In the genomic region with DNA sequence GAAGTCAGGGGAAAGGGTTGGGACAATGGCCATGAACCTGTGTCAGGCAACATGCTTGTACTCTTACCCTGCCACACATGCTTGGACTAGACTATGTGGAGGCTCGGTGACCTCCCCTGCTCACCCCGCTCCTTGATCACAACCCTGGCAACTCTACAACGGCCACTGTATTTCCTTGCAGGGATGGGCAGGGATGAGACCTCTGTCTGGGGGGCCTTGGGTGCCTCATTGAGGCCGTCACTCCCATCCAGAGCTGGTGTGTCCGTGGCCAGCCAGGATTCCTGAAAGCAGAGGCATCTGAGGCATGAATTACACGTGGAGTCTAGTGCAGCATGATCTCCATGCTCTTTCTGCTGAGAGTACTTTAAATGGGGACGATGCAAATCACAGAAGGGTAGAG, we compare ENCODE assay signal across 10 cellular contexts. TPM values are rescaled to one million over a fixed set of nuclear protein-coding genes. Genes with fewer than 3 reads are reported as not detected.
A peak's percentile ranks its signal among the peaks of the same experiment; 100 is the strongest.
DNase-seq lines count a peak whose midpoint lies in the region; ATAC-seq and TF ChIP-seq lines count a peak whose summit lies in the region.
"Had no signal": no experiment of that assay in that cellular context is flagged by ENCODE, and none has a peak within 500 bp of the region (broad histone marks: within the 10 kb centered on the region; RNA-seq: fewer than 3 reads in every experiment).

No MANE protein-coding gene starts in this region.

- H3K4me1 ChIP-seq in HEK293 (ENCODE audit: control insufficient read depth, insufficient read depth, low read length) = 0 out of 2 replicates have a peak, but pooled peaks cover 2% of the 10 kb centered on the region
- H3K4me1 ChIP-seq in hepatocyte (ENCODE audit: insufficient read depth) = peaks cover 7% of the 10 kb centered on the region

- H3K4me1 Mint-ChIP-seq in activated CD4-positive, alpha-beta memory T cell treated with anti-CD3 and anti-CD28 coated beads, Interleukin-2, amount 10 ng/mL, durations not matched to agents 7 days and 5 days = peaks cover 23% of the 10 kb centered on the region
- H3K4me1 Mint-ChIP-seq in stimulated activated effector memory CD8-positive, alpha-beta T cell treated with anti-CD3 and anti-CD28 coated beads, Interleukin-12 subunit alpha, Interleukin-12 subunit beta, amount 100 ng/mL, for 72 hours = peaks cover 37% of the 10 kb centered on the region

- peak overlapping the region; percentile 96 for H3K4me3 Mint-ChIP-seq in activated CD4-positive, alpha-beta memory T cell treated with anti-CD3 and anti-CD28 coated beads, Interleukin-2, amount 10 ng/mL, durations not matched to agents 7 days and 5 days
- peak overlapping the region; percentile 98 for H3K4me3 Mint-ChIP-seq in stimulated activated effector memory CD8-positive, alpha-beta T cell treated with anti-CD3 and anti-CD28 coated beads, Interleukin-12 subunit alpha, Interleukin-12 subunit beta, amount 100 ng/mL, for 72 hours

- peak overlapping the region; percentile 90 for H3K4me2 ChIP-seq in hepatocyte

- DNase-seq in activated CD4-positive, alpha-beta memory T cell treated with anti-CD3 and anti-CD28 coated beads, Interleukin-2, amount 10 ng/mL, durations not matched to agents 7 days and 5 days = no peak
- no peak for DNase-seq in hepatocyte (ENCODE audit: low spot score)
- no peak for DNase-seq in stimulated activated effector memory CD8-positive, alpha-beta T cell treated with anti-CD3 and anti-CD28 coated beads, Interleukin-12 subunit alpha, Interleukin-12 subunit beta, amount 100 ng/mL, for 72 hours (ENCODE audit: low spot score in 2 of 2)
- no peak for DNase-seq in NCI-H146 (lab: John Stamatoyannopoulos, UW)
- no peak for DNase-seq in NCI-H2081 (lab: John Stamatoyannopoulos, UW)
- no peak for DNase-seq in C1 segment of cervical spinal cord (lab: John Stamatoyannopoulos, UW)
- DNase-seq: NCI-H2227 treated with DMSO at 0.1 percent for 48 hours had no signal

- no peak overlapping the region for H2AFZ ChIP-seq in hepatocyte

- 91% methylated on average over 7 of the region's 7 CpGs for WGBS in hepatocyte (ENCODE audit: low lambda C conversion rate, missing lambda C conversion rate)

- no peaks in the 10 kb centered on the region for H3K9me2 ChIP-seq in hepatocyte (replicated peaks; ENCODE audit: insufficient read depth)

- no peak overlapping the region for H3K27ac Mint-ChIP-seq in activated CD4-positive, alpha-beta memory T cell treated with anti-CD3 and anti-CD28 coated beads, Interleukin-2, amount 10 ng/mL, durations not matched to agents 7 days and 5 days
- peak overlapping the region; percentile 93 for H3K27ac Mint-ChIP-seq in stimulated activated effector memory CD8-positive, alpha-beta T cell treated with anti-CD3 and anti-CD28 coated beads, Interleukin-12 subunit alpha, Interleukin-12 subunit beta, amount 100 ng/mL, for 72 hours

- H3K27ac ChIP-seq in HEK293 (ENCODE audit: extremely low read depth, low read depth, low read length) (no peak overlapping the region; the same call in 1 of the 2 replicates), hepatocyte (no peak overlapping the region)

- H3K36me3 ChIP-seq in HEK293 (ENCODE audit: control insufficient read depth in 2 of 2, insufficient read depth in 1 of 2, low read length in 2 of 2) (peaks cover 0 to 16% of the 10 kb centered on the region in 2 experiments; a peak in 2 of 3 replicates), hepatocyte (replicated peaks; ENCODE audit: insufficient read depth, low read depth) (no peaks in the 10 kb centered on the region)

- H3K27me3 Mint-ChIP-seq in activated CD4-positive, alpha-beta memory T cell treated with anti-CD3 and anti-CD28 coated beads, Interleukin-2, amount 10 ng/mL, durations not matched to agents 7 days and 5 days = peaks cover 1% of the 10 kb centered on the region

- TF ChIP-seq CTCF in HEK293 (tag by site-specific recombination; IDR thresholded peaks at IDR 0.05) (no peak), hepatocyte (IDR thresholded peaks at IDR 0.05; ENCODE audit: poor library complexity) (no peak)

- H3K79me2 ChIP-seq in hepatocyte = peaks cover 9% of the 10 kb centered on the region

- H4K20me1 ChIP-seq in hepatocyte (ENCODE audit: insufficient read depth, poor library complexity, severe bottlenecking) = no peaks in the 10 kb centered on the region

- ATAC-seq in stimulated activated effector memory CD8-positive, alpha-beta T cell treated with anti-CD3 and anti-CD28 coated beads, Interleukin-12 subunit alpha, Interleukin-12 subunit beta, amount 100 ng/mL, for 72 hours = no peak
- ATAC-seq in HG03342 (IDR thresholded peaks at IDR 0.05; ENCODE audit: unreplicated experiment) = no peak

- CTCF ChIA-PET in HEK293 (lab: Yijun Ruan, JAX) = interaction anchor here (0.9 to 3.6 kb wide), 4 partner anchors 15 to 18 kb away, joined by 5 to 14 read pairs (median 6); a partner anchor contains a TSS
- CTCF ChIA-PET in activated CD4-positive, alpha-beta memory T cell treated with anti-CD3 and anti-CD28 coated beads, Interleukin-2, amount 10 ng/mL, durations not matched to agents 7 days and 5 days (lab: Charles Lee) = interaction anchor here (1.2 to 3.6 kb wide), 4 partner anchors 15 to 83 kb away, joined by 3 to 19 read pairs (median 10); a partner anchor contains a TSS

- H3K4me3 ChIP-seq in HEK293 (ENCODE audit: low read depth, low read length) = peak overlapping the region; percentile 65
- no peak overlapping the region for H3K4me3 ChIP-seq in hepatocyte

- no peaks in the 10 kb centered on the region for H3K27me3 ChIP-seq in hepatocyte

- H3K9me3 ChIP-seq in HEK293 (ENCODE audit: control insufficient read depth, insufficient read depth, low read depth, low read length) (no peaks in the 10 kb centered on the region), hepatocyte (ENCODE audit: low read depth) (no peaks in the 10 kb centered on the region)

- peaks cover 3% of the 10 kb centered on the region for H3K36me3 Mint-ChIP-seq in activated CD4-positive, alpha-beta memory T cell treated with anti-CD3 and anti-CD28 coated beads, Interleukin-2, amount 10 ng/mL, durations not matched to agents 7 days and 5 days (ENCODE audit: low read depth)
- H3K36me3 Mint-ChIP-seq in stimulated activated effector memory CD8-positive, alpha-beta T cell treated with anti-CD3 and anti-CD28 coated beads, Interleukin-12 subunit alpha, Interleukin-12 subunit beta, amount 100 ng/mL, for 72 hours = peaks cover 29% of the 10 kb centered on the region

- POLR2A ChIA-PET in HEK293 (lab: Yijun Ruan, JAX) = interaction anchor here (0.6 kb wide), 1 partner anchor 1941 kb away, joined by 8 read pairs; no protein-coding TSS in a partner anchor
- POLR2A ChIA-PET in activated CD4-positive, alpha-beta memory T cell treated with anti-CD3 and anti-CD28 coated beads, Interleukin-2, amount 10 ng/mL, durations not matched to agents 7 days and 5 days (lab: Charles Lee) = interaction anchor here (1.1 to 2.3 kb wide), 4 partner anchors 10 to 65 kb away, joined by 3 to 9 read pairs (median 6); a partner anchor contains a TSS

- H3K9me3 Mint-ChIP-seq in activated CD4-positive, alpha-beta memory T cell treated with anti-CD3 and anti-CD28 coated beads, Interleukin-2, amount 10 ng/mL, durations not matched to agents 7 days and 5 days = no peaks in the 10 kb centered on the region
- H3K9me3 Mint-ChIP-seq in stimulated activated effector memory CD8-positive, alpha-beta T cell treated with anti-CD3 and anti-CD28 coated beads, Interleukin-12 subunit alpha, Interleukin-12 subunit beta, amount 100 ng/mL, for 72 hours = no peaks in the 10 kb centered on the region
- H3K9me3 Mint-ChIP-seq: activated naive CD4-positive, alpha-beta T cell treated with anti-CD3 and anti-CD28 coated beads, Interleukin-2, amount 50 U/mL, for 72 hours had no signal

TF ChIP-seq in HEK293, 187 proteins besides CTCF, POLR2A, EP300 and RAD21 (continues in another document):
- TF ChIP-seq, protein P1, sequence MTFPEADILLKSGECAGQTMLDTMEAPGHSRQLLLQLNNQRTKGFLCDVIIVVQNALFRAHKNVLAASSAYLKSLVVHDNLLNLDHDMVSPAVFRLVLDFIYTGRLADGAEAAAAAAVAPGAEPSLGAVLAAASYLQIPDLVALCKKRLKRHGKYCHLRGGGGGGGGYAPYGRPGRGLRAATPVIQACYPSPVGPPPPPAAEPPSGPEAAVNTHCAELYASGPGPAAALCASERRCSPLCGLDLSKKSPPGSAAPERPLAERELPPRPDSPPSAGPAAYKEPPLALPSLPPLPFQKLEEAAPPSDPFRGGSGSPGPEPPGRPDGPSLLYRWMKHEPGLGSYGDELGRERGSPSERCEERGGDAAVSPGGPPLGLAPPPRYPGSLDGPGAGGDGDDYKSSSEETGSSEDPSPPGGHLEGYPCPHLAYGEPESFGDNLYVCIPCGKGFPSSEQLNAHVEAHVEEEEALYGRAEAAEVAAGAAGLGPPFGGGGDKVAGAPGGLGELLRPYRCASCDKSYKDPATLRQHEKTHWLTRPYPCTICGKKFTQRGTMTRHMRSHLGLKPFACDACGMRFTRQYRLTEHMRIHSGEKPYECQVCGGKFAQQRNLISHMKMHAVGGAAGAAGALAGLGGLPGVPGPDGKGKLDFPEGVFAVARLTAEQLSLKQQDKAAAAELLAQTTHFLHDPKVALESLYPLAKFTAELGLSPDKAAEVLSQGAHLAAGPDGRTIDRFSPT (tag by site-specific recombination; IDR thresholded peaks at IDR 0.05) = no peak
- TF ChIP-seq KLF9 (tag by site-specific recombination; IDR thresholded peaks at IDR 0.05; ENCODE audit: low read depth) = no peak
- no peak for TF ChIP-seq ZNF354C (tag by site-specific recombination; IDR thresholded peaks at IDR 0.05; ENCODE audit: borderline replicate concordance, low read depth)
- no peak for TF ChIP-seq OVOL3 (tag by site-specific recombination; IDR thresholded peaks at IDR 0.05)
- TF ChIP-seq WT1 (tag by site-specific recombination; IDR thresholded peaks at IDR 0.05) = no peak
- no peak for TF ChIP-seq ZNF664 (tag by site-specific recombination; IDR thresholded peaks at IDR 0.05)
- no peak for TF ChIP-seq PRDM1 (tag by site-specific recombination; IDR thresholded peaks at IDR 0.05)

RNA-seq across cellular contexts. Expression of a gene that starts 0.9 kb away (rescaled TPM):
- total RNA-seq in activated CD4-positive, alpha-beta memory T cell treated with anti-CD3 and anti-CD28 coated beads, Interleukin-2, amount 10 ng/mL, durations not matched to agents 7 days and 5 days = 1 to 10 TPM; 7.4 to 7.5 TPM
- total RNA-seq in hepatocyte = 24.2 and 34.8 TPM in 2 replicates
- polyA plus RNA-seq in hepatocyte = 31.7 and 34.2 TPM in 2 replicates

RNA-seq across cellular contexts. Expression of a gene that starts 10.2 kb away (rescaled TPM):
- not detected for total RNA-seq in activated CD4-positive, alpha-beta memory T cell treated with anti-CD3 and anti-CD28 coated beads, Interleukin-2, amount 10 ng/mL, durations not matched to agents 7 days and 5 days
- 39.5 and 45.6 TPM in 2 replicates for total RNA-seq in hepatocyte
- 45.6 and 52.4 TPM in 2 replicates for polyA plus RNA-seq in hepatocyte

RNA-seq across cellular contexts. Expression of a gene that starts 18.2 kb away (rescaled TPM):
- total RNA-seq in activated CD4-positive, alpha-beta memory T cell treated with anti-CD3 and anti-CD28 coated beads, Interleukin-2, amount 10 ng/mL, durations not matched to agents 7 days and 5 days = 10 to 100 TPM; 66.7 to 68.9 TPM
- 23.4 and 29.7 TPM in 2 replicates for total RNA-seq in hepatocyte
- polyA plus RNA-seq in hepatocyte = 20.5 and 23.1 TPM in 2 replicates

Comparison
In these comparisons a context has a peak if more than half of its experiments do, and no peak if none do; other contexts are left out.
1. RNA of a gene that starts 10.2 kb away (total RNA-seq): 39.5 to 45.6 TPM in hepatocyte; not detected in activated CD4-positive, alpha-beta memory T cell treated with anti-CD3 and anti-CD28 coated beads, Interleukin-2, amount 10 ng/mL, durations not matched to agents 7 days and 5 days; every median in the first group is over 10 times any median in the second.